In the genomic region with DNA sequence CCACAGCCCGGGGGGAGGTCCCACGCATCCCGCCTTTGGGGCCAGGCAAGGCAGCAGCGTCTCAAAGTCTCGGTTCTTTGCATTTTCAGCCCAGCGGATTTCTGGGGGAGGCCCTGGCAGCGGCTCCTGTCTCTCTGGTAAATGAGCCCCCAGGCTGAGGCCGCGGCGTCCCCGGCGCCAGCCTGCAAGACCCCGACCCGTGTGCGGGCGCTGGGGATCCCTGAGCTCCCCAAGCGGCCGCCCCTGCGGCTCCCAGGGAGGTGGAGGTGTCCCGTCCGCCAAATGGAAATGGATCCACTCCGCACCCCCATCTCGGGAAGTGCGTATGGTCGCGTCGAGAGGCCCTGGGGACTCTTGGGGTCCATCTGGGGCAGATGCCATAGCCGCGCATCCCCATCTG, we compare ENCODE assay signal across 18 cellular contexts. TPM values are rescaled to one million over a fixed set of nuclear protein-coding genes. Genes with fewer than 3 reads are reported as not detected.
"Had no signal": no experiment of that assay in that cellular context is flagged by ENCODE, and none has a peak within 500 bp of the region (broad histone marks: within the 10 kb centered on the region; RNA-seq: fewer than 3 reads in every experiment).

No MANE protein-coding gene starts in this region.

- H3K36me3 ChIP-seq: esophagus squamous epithelium, neutrophil, ovary, prostate gland had no signal

- H3K4me3 Mint-ChIP-seq: naive thymus-derived CD8-positive, alpha-beta T cell had no signal

- H3K36me3 Mint-ChIP-seq: naive thymus-derived CD8-positive, alpha-beta T cell had no signal

- DNase-seq: dermis blood vessel endothelial cell; esophagus squamous epithelium; foreskin fibroblast; hippocampal formation; naive thymus-derived CD8-positive, alpha-beta T cell; stimulated activated CD4-positive, alpha-beta T cell treated with anti-CD3 and anti-CD28 coated beads, Interleukin-2, amount 100 ng/mL, for 48 hours; stimulated activated naive CD4-positive, alpha-beta T cell treated with Interleukin-2 at 50 U/mL for 16 hours had no signal

- H3K27me3 Mint-ChIP-seq: naive thymus-derived CD8-positive, alpha-beta T cell had no signal

- H3K27me3 ChIP-seq: gastroesophageal sphincter, neutrophil, ovary had no signal

- H3K4me1 Mint-ChIP-seq: naive thymus-derived CD8-positive, alpha-beta T cell had no signal

- H3K27ac ChIP-seq: esophagus squamous epithelium, neutrophil had no signal

- ATAC-seq: gastroesophageal sphincter; naive thymus-derived CD8-positive, alpha-beta T cell had no signal

- H3K9me3 Mint-ChIP-seq: naive thymus-derived CD8-positive, alpha-beta T cell had no signal

- H3K4me3 ChIP-seq: esophagus squamous epithelium, gastroesophageal sphincter, lung, ovary, prostate gland, smooth muscle cell had no signal

- H3K9me3 ChIP-seq: esophagus squamous epithelium, gastroesophageal sphincter, neutrophil, ovary, prostate gland had no signal

RNA-seq across cellular contexts. Expression of a gene that starts 47.1 kb away (rescaled TPM):
- total RNA-seq: dermis blood vessel endothelial cell; epithelial cell of proximal tubule; kidney epithelial cell; left colon; left ventricle myocardium superior; mononuclear cell; naive thymus-derived CD8-positive, alpha-beta T cell had no signal
- polyA plus RNA-seq: naive thymus-derived CD8-positive, alpha-beta T cell had no signal
